In genomic region chr4:306551-306961, GRCh38 we compare ENCODE assay signal across 15 cellular contexts. TPM values are rescaled to one million over a fixed set of nuclear protein-coding genes. Genes with fewer than 3 reads are reported as not detected.
DNase-seq lines count a peak whose midpoint lies in the region; ATAC-seq and TF ChIP-seq lines count a peak whose summit lies in the region.
"Had no signal": no experiment of that assay in that cellular context is flagged by ENCODE, and none has a peak within 500 bp of the region (broad histone marks: within the 10 kb centered on the region; RNA-seq: fewer than 3 reads in every experiment).

No MANE protein-coding gene starts in this region.

- H3K27ac Mint-ChIP-seq in activated CD8-positive, alpha-beta T cell treated with anti-CD3 and anti-CD28 coated beads for 36 hours: no peak overlapping the region
- no peak overlapping the region for H3K27ac Mint-ChIP-seq in activated CD8-positive, alpha-beta T cell treated with anti-CD3 and anti-CD28 coated beads, Interleukin-2, amount 10 ng/mL, durations not matched to agents 7 days and 5 days
- peak overlapping the region in 1 of 2 donors; percentile 14 for H3K27ac Mint-ChIP-seq in stimulated activated naive CD8-positive, alpha-beta T cell treated with anti-CD3 and anti-CD28 coated beads, Interleukin-15, amount 100 ng/mL, for 72 hours

- peaks cover 28% of the 10 kb centered on the region for H3K36me3 Mint-ChIP-seq in activated CD8-positive, alpha-beta T cell treated with anti-CD3 and anti-CD28 coated beads for 36 hours (ENCODE audit: low read depth)
- H3K36me3 Mint-ChIP-seq in activated CD8-positive, alpha-beta T cell treated with anti-CD3 and anti-CD28 coated beads, Interleukin-2, amount 10 ng/mL, durations not matched to agents 7 days and 5 days (ENCODE audit: low read depth): peaks cover 10% of the 10 kb centered on the region

- ATAC-seq in activated CD8-positive, alpha-beta T cell treated with anti-CD3 and anti-CD28 coated beads for 36 hours: peak; percentile 64
- no peak for ATAC-seq in activated CD8-positive, alpha-beta T cell treated with anti-CD3 and anti-CD28 coated beads, Interleukin-2, amount 10 ng/mL, durations not matched to agents 7 days and 5 days
- peak; percentile 51 for ATAC-seq in HG03175 (IDR thresholded peaks at IDR 0.05; ENCODE audit: unreplicated experiment)
- ATAC-seq in stimulated activated naive CD8-positive, alpha-beta T cell treated with anti-CD3 and anti-CD28 coated beads, Interleukin-15, amount 100 ng/mL, for 72 hours: peak; percentile 87

- intact Hi-C loops in activated CD8-positive, alpha-beta T cell treated with anti-CD3 and anti-CD28 coated beads for 36 hours (cut with micrococcal nuclease): no loop called here

- peaks cover 44% of the 10 kb centered on the region for H3K9me3 Mint-ChIP-seq in activated CD8-positive, alpha-beta T cell treated with anti-CD3 and anti-CD28 coated beads for 36 hours
- H3K9me3 Mint-ChIP-seq in activated CD8-positive, alpha-beta T cell treated with anti-CD3 and anti-CD28 coated beads, Interleukin-2, amount 10 ng/mL, durations not matched to agents 7 days and 5 days (ENCODE audit: insufficient read depth): peaks cover 55% of the 10 kb centered on the region
- peaks cover 32 to 64% of the 10 kb centered on the region in 2 donors for H3K9me3 Mint-ChIP-seq in stimulated activated naive CD8-positive, alpha-beta T cell treated with anti-CD3 and anti-CD28 coated beads, Interleukin-15, amount 100 ng/mL, for 72 hours

- no peak for TF ChIP-seq CTCF in activated CD8-positive, alpha-beta T cell treated with anti-CD3 and anti-CD28 coated beads for 36 hours (IDR thresholded peaks at IDR 0.05)

- POLR2A ChIA-PET in activated CD8-positive, alpha-beta T cell treated with anti-CD3 and anti-CD28 coated beads for 36 hours (lab: Charles Lee): no interaction called here
- POLR2A ChIA-PET in activated CD8-positive, alpha-beta T cell treated with anti-CD3 and anti-CD28 coated beads, Interleukin-2, amount 10 ng/mL, durations not matched to agents 7 days and 5 days (lab: Charles Lee): no interaction called here

- peaks cover 28% of the 10 kb centered on the region for H3K27me3 Mint-ChIP-seq in activated CD8-positive, alpha-beta T cell treated with anti-CD3 and anti-CD28 coated beads for 36 hours
- H3K27me3 Mint-ChIP-seq in activated CD8-positive, alpha-beta T cell treated with anti-CD3 and anti-CD28 coated beads, Interleukin-2, amount 10 ng/mL, durations not matched to agents 7 days and 5 days (ENCODE audit: low read depth): no peaks in the 10 kb centered on the region
- peaks cover 37% of the 10 kb centered on the region for H3K27me3 Mint-ChIP-seq in stimulated activated naive CD8-positive, alpha-beta T cell treated with anti-CD3 and anti-CD28 coated beads, Interleukin-15, amount 100 ng/mL, for 72 hours

- DNase-seq in activated CD8-positive, alpha-beta T cell treated with anti-CD3 and anti-CD28 coated beads for 36 hours: peak; percentile 43
- DNase-seq in activated CD8-positive, alpha-beta T cell treated with anti-CD3 and anti-CD28 coated beads, Interleukin-2, amount 10 ng/mL, durations not matched to agents 7 days and 5 days: no peak
- DNase-seq in OCI-M1 (lab: John Stamatoyannopoulos, UW) (peak; percentile 79), SIG-M5 (lab: John Stamatoyannopoulos, UW) (no peak), inferior parietal cortex (ENCODE audit: extremely low spot score) (no peak)
- peak in 1 of 2 donors; percentile 28 for DNase-seq in stimulated activated naive CD8-positive, alpha-beta T cell treated with anti-CD3 and anti-CD28 coated beads, Interleukin-15, amount 100 ng/mL, for 72 hours
- no peak for DNase-seq in stimulated activated CD4-positive, alpha-beta T cell treated with anti-CD3 and anti-CD28 coated beads, Interleukin-4, amount 100 ng/mL, for 24 hours
- DNase-seq: aorta; effector CD4-positive, alpha-beta T cell; NCI-H1694 treated with DMSO at 0.1 percent for 48 hours; NK-92 treated with Interleukin-12 subunit alpha and Interleukin-12 subunit beta, amount 100 ng/mL, for 24 hours; occipital lobe; stimulated activated CD4-positive, alpha-beta T cell treated with anti-CD3 and anti-CD28 coated beads, Interleukin-1b, Interleukin-23, amount 100 ng/mL, for 48 hours had no signal

- H3K4me3 Mint-ChIP-seq in activated CD8-positive, alpha-beta T cell treated with anti-CD3 and anti-CD28 coated beads for 36 hours: no peak overlapping the region
- no peak overlapping the region for H3K4me3 Mint-ChIP-seq in activated CD8-positive, alpha-beta T cell treated with anti-CD3 and anti-CD28 coated beads, Interleukin-2, amount 10 ng/mL, durations not matched to agents 7 days and 5 days
- no peak overlapping the region for H3K4me3 Mint-ChIP-seq in stimulated activated naive CD8-positive, alpha-beta T cell treated with anti-CD3 and anti-CD28 coated beads, Interleukin-15, amount 100 ng/mL, for 72 hours

- CTCF ChIA-PET in activated CD8-positive, alpha-beta T cell treated with anti-CD3 and anti-CD28 coated beads for 36 hours (lab: Charles Lee): interaction anchor here (1.0 to 1.5 kb wide), 2 partner anchors 23 to 70 kb away, joined by 3 read pairs; no protein-coding TSS in a partner anchor
- CTCF ChIA-PET in activated CD8-positive, alpha-beta T cell treated with anti-CD3 and anti-CD28 coated beads, Interleukin-2, amount 10 ng/mL, durations not matched to agents 7 days and 5 days (lab: Charles Lee): no interaction called here

- H3K4me1 Mint-ChIP-seq in activated CD8-positive, alpha-beta T cell treated with anti-CD3 and anti-CD28 coated beads for 36 hours (ENCODE audit: low read depth): peaks cover 14% of the 10 kb centered on the region
- peaks cover 15% of the 10 kb centered on the region for H3K4me1 Mint-ChIP-seq in activated CD8-positive, alpha-beta T cell treated with anti-CD3 and anti-CD28 coated beads, Interleukin-2, amount 10 ng/mL, durations not matched to agents 7 days and 5 days (ENCODE audit: low read depth)
- peaks cover 23% of the 10 kb centered on the region for H3K4me1 Mint-ChIP-seq in stimulated activated naive CD8-positive, alpha-beta T cell treated with anti-CD3 and anti-CD28 coated beads, Interleukin-15, amount 100 ng/mL, for 72 hours

RNA-seq across cellular contexts. Expression of gene ZNF732, which starts 1.3 kb away (rescaled TPM):
- not detected for total RNA-seq in activated CD8-positive, alpha-beta T cell treated with anti-CD3 and anti-CD28 coated beads for 36 hours
- not detected for total RNA-seq in activated CD8-positive, alpha-beta T cell treated with anti-CD3 and anti-CD28 coated beads, Interleukin-2, amount 10 ng/mL, durations not matched to agents 7 days and 5 days
- total RNA-seq: A172 had no signal

RNA-seq across cellular contexts. Expression of gene ZNF141, which starts 31.1 kb away (rescaled TPM):
- total RNA-seq in activated CD8-positive, alpha-beta T cell treated with anti-CD3 and anti-CD28 coated beads for 36 hours: 10 to 100 TPM; 27.7 to 29.3 TPM
- total RNA-seq in activated CD8-positive, alpha-beta T cell treated with anti-CD3 and anti-CD28 coated beads, Interleukin-2, amount 10 ng/mL, durations not matched to agents 7 days and 5 days: 10 to 100 TPM; 30.1 to 31.5 TPM
- total RNA-seq: A172 had no signal

Comparison
In these comparisons a context has a peak if more than half of its experiments do, and no peak if none do; other contexts are left out.
1. DNase-seq: peak in activated CD8-positive, alpha-beta T cell treated with anti-CD3 and anti-CD28 coated beads for 36 hours (single experiment) and OCI-M1 (single experiment); none in activated CD8-positive, alpha-beta T cell treated with anti-CD3 and anti-CD28 coated beads, Interleukin-2, amount 10 ng/mL, durations not matched to agents 7 days and 5 days (single experiment), stimulated activated CD4-positive, alpha-beta T cell treated with anti-CD3 and anti-CD28 coated beads, Interleukin-4, amount 100 ng/mL, for 24 hours (single experiment), SIG-M5 (single experiment) and inferior parietal cortex (single experiment).